6 cellular contexts compared by ENCODE assay signal in the genomic region with DNA sequence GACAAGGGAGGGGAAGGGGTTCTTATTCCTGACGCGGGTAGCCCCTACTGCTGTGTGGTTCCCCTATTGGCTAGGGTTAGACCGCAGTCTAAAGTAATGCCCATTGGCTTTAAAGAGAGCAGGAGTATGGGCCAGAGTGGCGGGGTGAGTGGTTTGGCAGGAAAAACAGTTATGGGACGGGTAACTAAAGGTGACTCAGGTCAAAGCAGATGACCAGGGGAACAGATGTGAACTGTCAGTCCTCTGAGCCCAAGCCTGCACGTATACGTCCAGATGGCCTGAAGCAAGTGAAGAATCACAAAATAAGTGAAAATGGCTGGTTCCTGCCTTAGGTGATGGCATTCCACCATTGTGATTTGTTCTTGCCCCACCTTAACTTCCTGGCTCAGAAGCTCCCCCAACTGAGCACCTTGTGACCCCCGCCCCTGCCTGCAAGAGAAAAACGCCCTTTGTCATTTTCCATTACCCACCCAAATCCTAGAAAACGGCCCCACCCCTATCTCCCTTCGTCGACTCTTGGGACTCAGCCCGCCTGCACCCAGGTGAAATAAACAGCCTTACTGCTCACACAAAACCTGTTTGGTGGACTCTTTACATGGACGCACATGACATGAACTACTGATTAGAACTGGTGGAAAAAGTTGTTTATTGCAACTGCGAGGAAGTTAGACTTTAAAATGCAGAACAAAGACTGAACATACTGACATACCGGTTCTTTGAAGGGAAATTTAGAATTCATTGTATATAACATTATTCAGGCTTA. TPM values are rescaled to one million over a fixed set of nuclear protein-coding genes. Genes with fewer than 3 reads are reported as not detected.
DNase-seq lines count a peak whose midpoint lies in the region; ATAC-seq and TF ChIP-seq lines count a peak whose summit lies in the region.

No MANE protein-coding gene starts in this region.

- 24% methylated on average over 15 to 16 of the region's 16 CpGs for WGBS in GM23248 (ENCODE audit: low coverage in 1 of 2, low lambda C conversion rate in 2 of 2, missing lambda C conversion rate in 2 of 2), 2 experiments

- peak overlapping the region; percentile 95 for H3K4me3 Mint-ChIP-seq in WTC11

- peaks cover 13% of the 10 kb centered on the region for H3F3A ChIP-seq in GM23248 (ENCODE audit: insufficient read depth)

- H3K9me3 Mint-ChIP-seq in WTC11: no peaks in the 10 kb centered on the region

- H3K36me3 ChIP-seq in GM23248 (ENCODE audit: low read depth): no peaks in the 10 kb centered on the region

- DNase-seq in GM23248 (no peak), WTC11 (ENCODE audit: low spot score) (no peak), NCI-H2081 (lab: John Stamatoyannopoulos, UW) (no peak), 8988T (no peak)

- H3K27ac Mint-ChIP-seq in WTC11: peak overlapping the region; percentile 99

- H2AFZ ChIP-seq in GM23248: peak overlapping the region; percentile 94

- peak overlapping the region; percentile 98 for H3K4me2 ChIP-seq in GM23248 (ENCODE audit: unreplicated experiment)

- no peaks in the 10 kb centered on the region for H3K9me3 ChIP-seq in GM23248 (ENCODE audit: low read depth)

- peaks cover 42% of the 10 kb centered on the region for H3K79me2 ChIP-seq in GM23248 (ENCODE audit: insufficient read depth)

- peaks cover 9% of the 10 kb centered on the region; the same call in 1 of the 2 replicates for H3K4me1 Mint-ChIP-seq in WTC11

- in situ Hi-C loops in GM23248 (cut with MboI): no loop called here

- H3K4me1 ChIP-seq in GM23248 (ENCODE audit: insufficient read depth): peaks cover 5% of the 10 kb centered on the region; the same call in 1 of the 2 replicates

- no peaks in the 10 kb centered on the region for H3K27me3 Mint-ChIP-seq in WTC11 (ENCODE audit: low read depth)

- peak overlapping the region; percentile 95 for H3K4me3 ChIP-seq in GM23248

- ATAC-seq in WTC11 (peak; percentile 41), HG02571 (IDR thresholded peaks at IDR 0.05; ENCODE audit: unreplicated experiment) (no peak)

- H3K27me3 ChIP-seq in GM23248 (replicated peaks; ENCODE audit: insufficient read depth) (no peaks in the 10 kb centered on the region), layer of hippocampus (ENCODE audit: control insufficient read depth, insufficient read depth, low read length) (no peaks in the 10 kb centered on the region)

- POLR2A ChIA-PET in WTC11 (lab: Charles Lee): no interaction called here

- no peaks in the 10 kb centered on the region for H4K20me1 ChIP-seq in GM23248 (ENCODE audit: insufficient read depth)

- no peak for TF ChIP-seq CTCF in WTC11 (IDR thresholded peaks at IDR 0.05)

- peak overlapping the region; percentile 86 for H3K9ac ChIP-seq in GM23248

- H3K27ac ChIP-seq in GM23248 (peak overlapping the region; percentile 83), layer of hippocampus (ENCODE audit: low read depth, low read length) (peak overlapping the region; percentile 69)

- no peaks in the 10 kb centered on the region for H3K9me2 ChIP-seq in GM23248 (ENCODE audit: insufficient read depth)

- CTCF ChIA-PET in WTC11 (lab: Charles Lee): no interaction called here

- no peaks in the 10 kb centered on the region for H3K36me3 Mint-ChIP-seq in WTC11

TF ChIP-seq in WTC11, 78 proteins besides CTCF, POLR2A, EP300 and RAD21:
- no peak for TF ChIP-seq ESRRA (CRISPR knock-in tag; IDR thresholded peaks at IDR 0.05; ENCODE audit: borderline replicate concordance)
- no peak for TF ChIP-seq FOXP1 (CRISPR knock-in tag; IDR thresholded peaks at IDR 0.05; ENCODE audit: borderline replicate concordance)

RNA-seq across cellular contexts. Expression of a gene that starts 0.8 kb away (rescaled TPM):
- 20.2 and 34.7 TPM in 2 replicates for total RNA-seq in GM23248 (2014; rRNA removed; shearing (Covaris generic))
- polyA plus RNA-seq in GM23248 (2016; fragmentation: Nextera tagmentation; extraction: Ambion mirVana): 11.6 and 12.1 TPM in 2 replicates
- total RNA-seq in WTC11 (2021): 47.9 to 63.6 TPM (median 48.5 TPM) in 3 replicates

RNA-seq across cellular contexts. Expression of a gene that starts 21.3 kb away (rescaled TPM):
- total RNA-seq in GM23248 (2014; rRNA removed; shearing (Covaris generic)): not detected in 2 replicates
- polyA plus RNA-seq in GM23248 (2016; fragmentation: Nextera tagmentation; extraction: Ambion mirVana): 0.51 TPM in 1 of 2 replicates, not detected in the other
- total RNA-seq in WTC11 (2021): 0.60 to 0.94 TPM (median 0.61 TPM) in 3 replicates

RNA-seq across cellular contexts. Expression of a gene that starts 35.3 kb away (rescaled TPM):
- total RNA-seq in GM23248 (2014; rRNA removed; shearing (Covaris generic)): 1.4 and 2.3 TPM in 2 replicates
- polyA plus RNA-seq in GM23248 (2016; fragmentation: Nextera tagmentation; extraction: Ambion mirVana): 0.60 and 1.3 TPM in 2 replicates
- total RNA-seq in WTC11 (2021): 28.3 to 35.5 TPM (median 28.3 TPM) in 3 replicates

RNA-seq across cellular contexts. Expression of a gene that starts 41.2 kb away (rescaled TPM):
- total RNA-seq in GM23248 (2014; rRNA removed; shearing (Covaris generic)): 45.8 and 54.5 TPM in 2 replicates
- 42.8 and 44.9 TPM in 2 replicates for polyA plus RNA-seq in GM23248 (2016; fragmentation: Nextera tagmentation; extraction: Ambion mirVana)
- 56.1 to 71.2 TPM (median 58.7 TPM) in 3 replicates for total RNA-seq in WTC11 (2021)

RNA-seq across cellular contexts. Expression of a gene that starts 49.7 kb away (rescaled TPM):
- 0.51 and 0.97 TPM in 2 replicates for total RNA-seq in GM23248 (2014; rRNA removed; shearing (Covaris generic))
- polyA plus RNA-seq in GM23248 (2016; fragmentation: Nextera tagmentation; extraction: Ambion mirVana): 0.44 and 0.70 TPM in 2 replicates
- total RNA-seq in WTC11 (2021): 1.6 to 2.8 TPM (median 1.9 TPM) in 3 replicates
